Comparison of ENCODE assay signal across 27 cellular contexts in genomic region chr18:52652451-52652850, GRCh38.
"Had no signal": no experiment of that assay in that cellular context is flagged by ENCODE, and none has a peak within 500 bp of the region (broad histone marks: within the 10 kb centered on the region; RNA-seq: fewer than 3 reads in every experiment).

No MANE protein-coding gene starts in this region.

- H3K27ac Mint-ChIP-seq: activated naive CD4-positive, alpha-beta T cell treated with anti-CD3 and anti-CD28 coated beads, Interleukin-2, amount 50 U/mL, for 72 hours; activated T-cell treated with anti-CD3 and anti-CD28 coated beads, Interleukin-2, amount 50 U/mL, for 72 hours; memory B cell; natural killer cell treated with Interleukin-12 subunit alpha and Interleukin-12 subunit beta and Interleukin-15 and Interleukin-18, amount 100 ng/mL, for 72 hours; stimulated activated naive B cell treated with anti-CD40 and anti-IgM and Interleukin-4, amounts not matched to agents 10 μg/mL and 1 μg/mL and 100 μg/mL, for 72 hours had no signal

- H3K4me1 ChIP-seq: esophagus muscularis mucosa, heart right ventricle, prostate gland, stomach, thyroid gland, upper lobe of right lung had no signal

- H3K9me3 ChIP-seq: esophagus muscularis mucosa, mucosa of descending colon, neutrophil, ovary, prostate gland, stomach, thyroid gland, upper lobe of right lung had no signal

- H3K4me3 Mint-ChIP-seq: activated T-cell treated with anti-CD3 and anti-CD28 coated beads, Interleukin-2, amount 50 U/mL, for 72 hours; memory B cell; natural killer cell treated with Interleukin-12 subunit alpha and Interleukin-12 subunit beta and Interleukin-15 and Interleukin-18, amount 100 ng/mL, for 72 hours; stimulated activated naive B cell treated with anti-CD40 and anti-IgM and Interleukin-4, amounts not matched to agents 10 μg/mL and 1 μg/mL and 100 μg/mL, for 72 hours had no signal

- H3K27ac ChIP-seq: esophagus muscularis mucosa, heart right ventricle, neutrophil, ovary, prostate gland, stomach, thyroid gland, upper lobe of right lung had no signal

- DNase-seq: activated CD4-positive, alpha-beta T cell treated with anti-CD3 and anti-CD28 coated beads for 4 hours; activated CD4-positive, alpha-beta T cell treated with anti-CD3 and anti-CD28 coated beads, Interleukin-2, amount 50 U/mL, for 4 hours; activated naive CD4-positive, alpha-beta T cell; activated T-cell treated with anti-CD3 and anti-CD28 coated beads for 4 hours; activated T-cell treated with anti-CD3 and anti-CD28 coated beads, Interleukin-2, amount 50 U/mL, for 72 hours; aorta; caudate nucleus; cortex of kidney; foreskin melanocyte; heart right ventricle; left cardiac atrium; mucosa of descending colon; ovary; right cardiac atrium; stimulated activated CD4-positive, alpha-beta T cell treated with anti-CD3 and anti-CD28 coated beads, Interleukin-15, amount 100 ng/mL, for 24 hours; stimulated activated CD4-positive, alpha-beta T cell treated with anti-CD3 and anti-CD28 coated beads, Interleukin-2, amount 100 ng/mL, for 24 hours; stimulated activated naive B cell treated with anti-CD40 and anti-IgM and Interleukin-4, amounts not matched to agents 10 μg/mL and 1 μg/mL and 100 μg/mL, for 72 hours; stomach; T-helper 1 cell; thyroid gland; upper lobe of right lung had no signal

- H3K27me3 Mint-ChIP-seq: memory B cell; natural killer cell treated with Interleukin-12 subunit alpha and Interleukin-12 subunit beta and Interleukin-15 and Interleukin-18, amount 100 ng/mL, for 72 hours; stimulated activated naive B cell treated with anti-CD40 and anti-IgM and Interleukin-4, amounts not matched to agents 10 μg/mL and 1 μg/mL and 100 μg/mL, for 72 hours had no signal

- H3K36me3 ChIP-seq: esophagus muscularis mucosa, heart right ventricle, neutrophil, ovary, prostate gland, stomach, thyroid gland, upper lobe of right lung had no signal

- H3K27me3 ChIP-seq: esophagus muscularis mucosa, heart right ventricle, neutrophil, ovary, stomach, thyroid gland, upper lobe of right lung had no signal

- H3K4me1 Mint-ChIP-seq: memory B cell; stimulated activated naive B cell treated with anti-CD40 and anti-IgM and Interleukin-4, amounts not matched to agents 10 μg/mL and 1 μg/mL and 100 μg/mL, for 72 hours had no signal

- ATAC-seq: activated naive CD4-positive, alpha-beta T cell treated with anti-CD3 and anti-CD28 coated beads, Interleukin-2, amount 50 U/mL, for 72 hours; activated T-cell treated with anti-CD3 and anti-CD28 coated beads, Interleukin-2, amount 50 U/mL, for 72 hours; heart right ventricle; left cardiac atrium; mucosa of descending colon; natural killer cell treated with Interleukin-12 subunit alpha and Interleukin-12 subunit beta and Interleukin-15 and Interleukin-18, amount 100 ng/mL, for 72 hours; right cardiac atrium; stimulated activated naive B cell treated with anti-CD40 and anti-IgM and Interleukin-4, amounts not matched to agents 10 μg/mL and 1 μg/mL and 100 μg/mL, for 72 hours; upper lobe of right lung had no signal

- H3K4me3 ChIP-seq: esophagus muscularis mucosa, heart right ventricle, mucosa of descending colon, ovary, prostate gland, stomach, thyroid gland, upper lobe of right lung had no signal

- H3K36me3 Mint-ChIP-seq: activated naive CD4-positive, alpha-beta T cell treated with anti-CD3 and anti-CD28 coated beads, Interleukin-2, amount 50 U/mL, for 72 hours; memory B cell; natural killer cell treated with Interleukin-12 subunit alpha and Interleukin-12 subunit beta and Interleukin-15 and Interleukin-18, amount 100 ng/mL, for 72 hours; stimulated activated naive B cell treated with anti-CD40 and anti-IgM and Interleukin-4, amounts not matched to agents 10 μg/mL and 1 μg/mL and 100 μg/mL, for 72 hours had no signal
